Comparison of ENCODE assay signal across 25 cellular contexts in the genomic region with DNA sequence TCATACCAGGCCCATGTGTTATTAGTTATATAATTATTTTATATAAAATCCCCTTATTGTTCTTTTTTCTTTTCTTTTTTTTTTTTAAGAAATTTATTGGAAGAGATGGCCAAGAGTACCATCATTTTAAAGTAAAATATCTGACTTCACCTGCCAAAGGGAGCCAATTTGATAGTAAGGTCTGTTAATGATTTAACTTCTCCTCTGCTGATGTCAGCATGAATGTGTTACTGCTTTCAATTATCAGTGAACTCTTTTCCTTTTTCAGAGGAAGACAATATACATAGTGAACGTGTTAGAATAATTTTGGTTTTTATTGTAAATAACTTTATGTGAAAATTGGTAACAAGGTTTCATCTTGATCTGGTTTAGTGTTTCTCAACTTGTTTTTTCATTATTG.
"Had no signal": no experiment of that assay in that cellular context is flagged by ENCODE, and none has a peak within 500 bp of the region (broad histone marks: within the 10 kb centered on the region; RNA-seq: fewer than 3 reads in every experiment).

No MANE protein-coding gene starts in this region.

- FAIRE-seq: urothelium cell line had no signal

- H3K4me3 ChIP-seq: neural progenitor cell, ovary, psoas muscle, skin epidermis, stomach, thoracic aorta, thyroid gland, tibial nerve, upper lobe of left lung had no signal

- H3K4me1 ChIP-seq: neural progenitor cell, parathyroid adenoma, psoas muscle, stomach, thyroid gland, tibial nerve, upper lobe of left lung had no signal

- ATAC-seq: naive thymus-derived CD4-positive, alpha-beta T cell; natural killer cell; psoas muscle; right cardiac atrium; sciatic nerve; stimulated activated effector memory CD8-positive, alpha-beta T cell treated with anti-CD3 and anti-CD28 coated beads, Interleukin-12 subunit alpha, Interleukin-12 subunit beta, amount 100 ng/mL, for 72 hours; stimulated activated naive B cell treated with anti-CD40 and anti-IgM and Interleukin-4, amounts not matched to agents 10 μg/mL and 1 μg/mL and 100 μg/mL, for 72 hours had no signal

- H3K36me3 ChIP-seq: neural progenitor cell, ovary, stomach, thoracic aorta, thyroid gland, tibial nerve, upper lobe of left lung had no signal

- DNase-seq: naive thymus-derived CD4-positive, alpha-beta T cell; natural killer cell; occipital lobe; ovary; posterior cingulate gyrus; psoas muscle; right cardiac atrium; stimulated activated CD4-positive, alpha-beta T cell treated with anti-CD3 and anti-CD28 coated beads, Interleukin-15, amount 100 ng/mL, for 24 hours; stimulated activated CD4-positive, alpha-beta T cell treated with anti-CD3 and anti-CD28 coated beads, Interleukin-2, amount 100 ng/mL, for 24 hours; stimulated activated CD4-positive, alpha-beta T cell treated with anti-CD3 and anti-CD28 coated beads, Interleukin-2, amount 100 ng/mL, for 48 hours; stimulated activated CD4-positive, alpha-beta T cell treated with anti-CD3 and anti-CD28 coated beads, Interleukin-4, amount 100 ng/mL, for 24 hours; stimulated activated naive B cell treated with anti-CD40 and anti-IgM and Interleukin-4, amounts not matched to agents 10 μg/mL and 1 μg/mL and 100 μg/mL, for 72 hours; stimulated activated naive CD4-positive, alpha-beta T cell treated with Interleukin-2 at 50 U/mL for 16 hours; stomach; thyroid gland; trophoblast cell; upper lobe of left lung had no signal

- H3K9me3 ChIP-seq: ovary, psoas muscle, stomach, thoracic aorta, thyroid gland, tibial nerve, upper lobe of left lung had no signal

- H3K27me3 ChIP-seq: neural progenitor cell, ovary, stomach, thyroid gland, tibial nerve, upper lobe of left lung had no signal

- H3K27ac ChIP-seq: neural progenitor cell, ovary, parathyroid adenoma, psoas muscle, skin epidermis, stomach, thoracic aorta, thyroid gland, tibial nerve, upper lobe of left lung had no signal
